ENCODE assay signal across 28 cellular contexts in genomic region chr10:59063491-59063890, GRCh38.
A peak's percentile ranks its signal among the peaks of the same experiment; 100 is the strongest.
DNase-seq lines count a peak whose midpoint lies in the region; ATAC-seq, FAIRE-seq and TF ChIP-seq lines count a peak whose summit lies in the region.
"Had no signal": no experiment of that assay in that cellular context is flagged by ENCODE, and none has a peak within 500 bp of the region (broad histone marks: within the 10 kb centered on the region; RNA-seq: fewer than 3 reads in every experiment).

No MANE protein-coding gene starts in this region.

- peak overlapping the region; percentile 90 for H3K27ac Mint-ChIP-seq in type B pancreatic cell
- H3K27ac Mint-ChIP-seq: CD14-positive monocyte; CD4-positive, alpha-beta T cell; CD8-positive, alpha-beta memory T cell; HFFc6 had no signal

- TF ChIP-seq POLR2A in HepG2 (IDR thresholded peaks at IDR 0.05; ENCODE audit: insufficient read depth in 1 of 2, low read depth in 2 of 2, low read length in 2 of 2) (no peak), breast epithelium (IDR thresholded peaks at IDR 0.05) (no peak)

- no peak for ATAC-seq in HepG2
- ATAC-seq: A549 had no signal

- no peaks in the 10 kb centered on the region for H3K9me2 ChIP-seq in Karpas-422 (replicated peaks; ENCODE audit: insufficient read depth, low read length)

- no peak overlapping the region for H4K8ac ChIP-seq in trophoblast cell (ENCODE audit: low read depth, low read length)

- no peak for TF ChIP-seq RAD21 in liver (IDR thresholded peaks at IDR 0.05)
- TF ChIP-seq RAD21 in HepG2 (CRISPR knock-in tag; IDR thresholded peaks at IDR 0.05), result no peak

- no peaks in the 10 kb centered on the region for H3K36me3 ChIP-seq in liver (ENCODE audit: control insufficient read depth in 4 of 4, insufficient read depth in 3 of 4, low read depth in 1 of 4, low read length in 3 of 4)
- H3K36me3 ChIP-seq in HepG2 (replicated peaks in 1 of 2; ENCODE audit: control insufficient read depth in 1 of 2, insufficient read depth in 2 of 2, low read length in 2 of 2), result no peaks in the 10 kb centered on the region
- H3K36me3 ChIP-seq in trophoblast cell (ENCODE audit: control insufficient read depth in 1 of 2, insufficient read depth in 2 of 2, low read length in 2 of 2), result no peaks in the 10 kb centered on the region
- no peaks in the 10 kb centered on the region for H3K36me3 ChIP-seq in Karpas-422 (ENCODE audit: insufficient read depth, low read length)
- H3K36me3 ChIP-seq in breast epithelium, result no peaks in the 10 kb centered on the region
- H3K36me3 ChIP-seq: BE2C; BLaER1 treated with 17β-estradiol and CSF1 and Interleukin-3, amounts not matched to agents 10 nM and 100 nM; HAP-1 had no signal

- H2BK12ac ChIP-seq in trophoblast cell (ENCODE audit: low read length), result no peak overlapping the region

- no peak for DNase-seq in HepG2 (ENCODE audit: low spot score)
- peak; percentile 64 to 88 for DNase-seq in trophoblast cell
- no peak for DNase-seq in type B pancreatic cell (ENCODE audit: extremely low spot score, unreplicated experiment)
- no peak for DNase-seq in Karpas-422
- DNase-seq in breast epithelium (ENCODE audit: low spot score in 2 of 2), result no peak
- DNase-seq in superior temporal gyrus (ENCODE audit: extremely low spot score), result no peak
- DNase-seq: 8988T; ACHN; AML-193; BE2C; CD4-positive, alpha-beta T cell; CD8-positive, alpha-beta memory T cell; DMS 273 treated with DMSO at 0.1 percent for 48 hours; DMS79; EL; GDM1; GOT3; HFFc6 had no signal

- intact Hi-C loops in HepG2 (cut with micrococcal nuclease; ENCODE audit: unreplicated experiment), result no loop called here
- intact Hi-C loops in breast epithelium (cut with DNase I; ENCODE audit: low total_unique reads), result no loop called here

- H3K79me1 ChIP-seq in trophoblast cell (ENCODE audit: low read length), result no peaks in the 10 kb centered on the region

- no peak overlapping the region for H3K14ac ChIP-seq in trophoblast cell (ENCODE audit: low read length)

- no peak overlapping the region for H2BK5ac ChIP-seq in trophoblast cell (ENCODE audit: low read depth, low read length, poor library complexity)

- peaks cover 0 to 21% (median 3%) of the 10 kb centered on the region in 4 donors for H3K4me1 ChIP-seq in liver (ENCODE audit: control insufficient read depth in 4 of 4, insufficient read depth in 4 of 4, low read length in 3 of 4)
- H3K4me1 ChIP-seq in HepG2 (ENCODE audit: insufficient read depth, low read length), result peaks cover 86% of the 10 kb centered on the region
- peaks cover 0 to 4% of the 10 kb centered on the region in 2 experiments for H3K4me1 ChIP-seq in trophoblast cell (ENCODE audit: control insufficient read depth in 1 of 2, insufficient read depth in 2 of 2, low read length in 2 of 2)
- no peaks in the 10 kb centered on the region for H3K4me1 ChIP-seq in Karpas-422 (ENCODE audit: low read length)
- H3K4me1 ChIP-seq in breast epithelium, result no peaks in the 10 kb centered on the region
- H3K4me1 ChIP-seq: A549 had no signal

- POLR2A ChIA-PET in HepG2 (lab: Yijun Ruan, JAX), result no interaction called here

- H3K27me3 Mint-ChIP-seq in type B pancreatic cell, result no peaks in the 10 kb centered on the region
- H3K27me3 Mint-ChIP-seq: CD4-positive, alpha-beta T cell; CD8-positive, alpha-beta memory T cell had no signal

- H4K91ac ChIP-seq in trophoblast cell (ENCODE audit: low read depth, low read length), result no peak overlapping the region

- no peak overlapping the region for H4K12ac ChIP-seq in trophoblast cell (ENCODE audit: low read depth, low read length)

- H3K27ac ChIP-seq in liver (ENCODE audit: low read depth in 1 of 2, low read length in 2 of 2) (peak overlapping the region; percentile 43 to 66), HepG2 (ENCODE audit: extremely low read length, insufficient read depth, low read length) (no peak overlapping the region), cingulate gyrus (ENCODE audit: low read depth, low read length) (peak overlapping the region; percentile 42), trophoblast cell (ENCODE audit: low read depth, low read length) (no peak overlapping the region), Karpas-422 (ENCODE audit: low read length) (no peak overlapping the region), breast epithelium (no peak overlapping the region)
- H3K27ac ChIP-seq: A549; BLaER1 treated with 17β-estradiol and CSF1 and Interleukin-3, amounts not matched to agents 10 nM and 100 nM had no signal

- 91% methylated on average over 1 of the region's 1 CpG for WGBS in liver
- 96% methylated on average over 1 of the region's 1 CpG for WGBS in HepG2 (ENCODE audit: low lambda C conversion rate)
- WGBS in trophoblast cell (ENCODE audit: extremely low coverage, insufficient coverage, insufficient read length), result no CpG with 5 or more reads among the region's 1 CpG

- peaks cover 31% of the 10 kb centered on the region for H3K4me1 Mint-ChIP-seq in type B pancreatic cell (ENCODE audit: unreplicated experiment)
- H3K4me1 Mint-ChIP-seq: CD14-positive monocyte; CD8-positive, alpha-beta memory T cell had no signal

- H4K20me1 ChIP-seq in HepG2 (ENCODE audit: insufficient read depth, low read length) (no peaks in the 10 kb centered on the region), Karpas-422 (ENCODE audit: insufficient read depth, low read depth, low read length) (no peaks in the 10 kb centered on the region)
- H4K20me1 ChIP-seq: BLaER1 treated with 17β-estradiol and CSF1 and Interleukin-3, amounts not matched to agents 10 nM and 100 nM had no signal

- TF ChIP-seq CTCF in liver (IDR thresholded peaks at IDR 0.05; ENCODE audit: low read depth, low read length, missing input control) (no peak), HepG2 (CRISPR knock-in tag; IDR thresholded peaks at IDR 0.05) (no peak), type B pancreatic cell (conservative IDR thresholded peaks at IDR 0.05) (no peak), breast epithelium (IDR thresholded peaks at IDR 0.05) (no peak)

- H3K18ac ChIP-seq in trophoblast cell (ENCODE audit: low read length), result no peak overlapping the region

- H3K9ac ChIP-seq in liver (ENCODE audit: low read depth in 1 of 2, low read length in 2 of 2) (no peak overlapping the region), HepG2 (ENCODE audit: insufficient read depth, low read depth, low read length) (no peak overlapping the region), trophoblast cell (ENCODE audit: low read length) (no peak overlapping the region), Karpas-422 (ENCODE audit: low read length) (no peak overlapping the region)
- H3K9ac ChIP-seq: BLaER1 treated with 17β-estradiol and CSF1 and Interleukin-3, amounts not matched to agents 10 nM and 100 nM had no signal

- H2AK5ac ChIP-seq in trophoblast cell (ENCODE audit: low read length), result no peak overlapping the region

- H3K4me2 ChIP-seq in HepG2 (ENCODE audit: low read depth, low read length), result no peak overlapping the region
- no peak overlapping the region for H3K4me2 ChIP-seq in trophoblast cell (ENCODE audit: low read length)
- H3K4me2 ChIP-seq in Karpas-422 (ENCODE audit: low read depth, low read length, poor library complexity, severe bottlenecking), result no peak overlapping the region
- H3K4me2 ChIP-seq: A549; BLaER1 treated with 17β-estradiol and CSF1 and Interleukin-3, amounts not matched to agents 10 nM and 100 nM had no signal

- no peak overlapping the region for H2BK120ac ChIP-seq in trophoblast cell (ENCODE audit: insufficient read depth, low read length, poor library complexity)

- H3K79me2 ChIP-seq in HepG2 (ENCODE audit: insufficient read depth, low read length) (no peaks in the 10 kb centered on the region), trophoblast cell (ENCODE audit: control insufficient read depth, insufficient read depth, low read length, poor library complexity) (no peaks in the 10 kb centered on the region), Karpas-422 (ENCODE audit: low read length) (no peaks in the 10 kb centered on the region)

- no peak for FAIRE-seq in HepG2 (lab: Jason Lieb, UNC)
- FAIRE-seq: A549, D721Med, GM12891, GM18507, H54 had no signal

- no peak overlapping the region for H3K4me3 ChIP-seq in liver (ENCODE audit: low read depth in 1 of 3, low read length in 3 of 3)
- no peak overlapping the region for H3K4me3 ChIP-seq in HepG2 (replicated peaks in 1 of 3; ENCODE audit: insufficient read depth in 1 of 3, low read depth in 2 of 3, low read length in 3 of 3)
- no peak overlapping the region for H3K4me3 ChIP-seq in trophoblast cell (ENCODE audit: low read depth, low read length)
- H3K4me3 ChIP-seq in Karpas-422 (ENCODE audit: low read length), result no peak overlapping the region
- no peak overlapping the region for H3K4me3 ChIP-seq in breast epithelium
- H3K4me3 ChIP-seq: A549; BLaER1 treated with 17β-estradiol and CSF1 and Interleukin-3, amounts not matched to agents 10 nM and 100 nM; HAP-1 had no signal

- H3K9me3 Mint-ChIP-seq in type B pancreatic cell, result peaks cover 9% of the 10 kb centered on the region
- H3K9me3 Mint-ChIP-seq: CD4-positive, alpha-beta T cell; HFFc6 had no signal

- H3K4ac ChIP-seq in trophoblast cell (ENCODE audit: low read depth, low read length), result no peak overlapping the region

- H3K23ac ChIP-seq in trophoblast cell (ENCODE audit: low read length), result no peak overlapping the region

- H3K4me3 Mint-ChIP-seq in type B pancreatic cell, result peak overlapping the region; percentile 58
- H3K4me3 Mint-ChIP-seq: CD14-positive monocyte; CD4-positive, alpha-beta T cell; CD8-positive, alpha-beta memory T cell; HFFc6 had no signal

- H2AFZ ChIP-seq in HepG2 (ENCODE audit: low read length) (no peak overlapping the region), trophoblast cell (ENCODE audit: insufficient read depth, low read length, poor library complexity) (no peak overlapping the region), Karpas-422 (ENCODE audit: low read length) (no peak overlapping the region)

- H3K36me3 Mint-ChIP-seq in type B pancreatic cell, result peaks cover 8% of the 10 kb centered on the region
- H3K36me3 Mint-ChIP-seq: CD14-positive monocyte; CD8-positive, alpha-beta memory T cell had no signal

- H3K9me3 ChIP-seq in liver (ENCODE audit: control insufficient read depth in 4 of 4, low read length in 3 of 4), result no peaks in the 10 kb centered on the region
- no peaks in the 10 kb centered on the region for H3K9me3 ChIP-seq in HepG2 (ENCODE audit: low read length)
- no peaks in the 10 kb centered on the region for H3K9me3 ChIP-seq in trophoblast cell (ENCODE audit: insufficient read depth, low read depth, low read length)
- H3K9me3 ChIP-seq in Karpas-422 (ENCODE audit: low read length), result no peaks in the 10 kb centered on the region
- no peaks in the 10 kb centered on the region for H3K9me3 ChIP-seq in breast epithelium
- H3K9me3 ChIP-seq: A549; BE2C; BLaER1 treated with 17β-estradiol and CSF1 and Interleukin-3, amounts not matched to agents 10 nM and 100 nM; HAP-1 had no signal

- BruUV-seq in HepG2 (replicated peaks; lab: Mats Ljungman, UMichigan), result no TSS peak

- no peaks in the 10 kb centered on the region for H3K27me3 ChIP-seq in liver (ENCODE audit: control insufficient read depth in 4 of 4, insufficient read depth in 4 of 4, low read length in 3 of 4)
- no peaks in the 10 kb centered on the region for H3K27me3 ChIP-seq in HepG2 (ENCODE audit: control insufficient read depth in 1 of 2, insufficient read depth in 2 of 2, low read length in 2 of 2)
- H3K27me3 ChIP-seq in trophoblast cell (ENCODE audit: insufficient read depth, low read length), result no peaks in the 10 kb centered on the region
- no peaks in the 10 kb centered on the region for H3K27me3 ChIP-seq in Karpas-422 (ENCODE audit: low read length)
- H3K27me3 ChIP-seq in breast epithelium, result no peaks in the 10 kb centered on the region
- H3K27me3 ChIP-seq: BE2C; BLaER1 treated with 17β-estradiol and CSF1 and Interleukin-3, amounts not matched to agents 10 nM and 100 nM had no signal

- in situ Hi-C loops in HepG2 (cut with HindIII; ENCODE audit: extremely low pct_ligation_motif_present, low pct_unique_long_range_greater_than_20kb), result no loop called here

- no peak for TF ChIP-seq EP300 in HepG2 (IDR thresholded peaks at IDR 0.05; ENCODE audit: low read depth in 2 of 2, low read length in 2 of 2)
- no peak for TF ChIP-seq EP300 in HepG2 (CRISPR knock-in tag; IDR thresholded peaks at IDR 0.05; ENCODE audit: borderline replicate concordance)

- CTCF ChIA-PET in HepG2 (lab: Yijun Ruan, JAX; ENCODE audit: low intra/inter-chr PET ratio, low total read pairs), result no interaction called here

Comparison
In these comparisons a context has a peak if more than half of its experiments do, and no peak if none do; other contexts are left out.
1. H3K27ac ChIP-seq: peak in liver (2 of 2) and cingulate gyrus (single experiment); none in HepG2 (single experiment), trophoblast cell (single experiment), Karpas-422 (single experiment) and breast epithelium (0 of 2).
2. DNase-seq: peak in trophoblast cell (2 of 2); none in HepG2 (single experiment), type B pancreatic cell (single experiment), Karpas-422 (single experiment), breast epithelium (0 of 2) and superior temporal gyrus (single experiment).